Comparison of ENCODE assay signal across 10 cellular contexts in the genomic region with DNA sequence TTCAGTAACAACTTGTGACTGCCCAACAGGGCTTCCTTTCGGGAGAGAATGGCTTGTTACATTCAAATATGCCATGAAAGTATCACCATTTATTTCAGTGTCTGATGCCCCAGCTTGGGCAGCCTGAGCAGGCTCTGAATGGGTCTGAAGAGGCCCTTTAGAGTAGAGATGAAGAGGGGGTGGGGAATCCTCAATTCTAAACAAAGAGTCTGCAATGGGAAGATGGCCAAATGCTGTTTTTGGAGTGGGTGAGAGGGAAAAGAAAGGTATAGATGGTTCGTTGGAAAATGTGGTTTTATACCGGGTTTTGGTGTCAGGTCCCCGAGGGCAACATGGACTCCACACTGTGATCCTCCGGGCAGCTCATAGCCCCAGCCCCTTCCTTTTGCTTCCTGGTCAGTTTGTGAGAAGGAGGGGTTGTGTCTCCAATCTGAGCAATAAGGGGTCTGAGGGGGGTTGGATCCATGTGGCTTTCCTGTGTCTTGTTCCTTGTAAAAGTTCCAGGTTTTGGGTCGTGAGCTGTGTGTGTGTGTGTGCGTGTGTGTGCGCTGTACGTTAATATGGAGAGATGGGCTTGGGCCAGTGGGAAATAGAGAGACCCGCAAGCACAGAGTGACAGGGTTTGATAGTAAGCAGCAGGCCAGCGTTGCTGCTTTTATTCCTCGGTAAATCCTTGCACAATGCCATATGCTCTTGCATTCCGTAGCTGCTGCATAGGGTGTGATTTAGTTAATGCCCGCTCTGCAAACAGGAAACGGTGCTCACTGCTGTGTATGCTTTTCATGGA.
A peak's percentile ranks its signal among the peaks of the same experiment; 100 is the strongest.
DNase-seq lines count a peak whose midpoint lies in the region; ATAC-seq, FAIRE-seq and TF ChIP-seq lines count a peak whose summit lies in the region.
"Had no signal": no experiment of that assay in that cellular context is flagged by ENCODE, and none has a peak within 500 bp of the region (broad histone marks: within the 10 kb centered on the region; RNA-seq: fewer than 3 reads in every experiment).

No MANE protein-coding gene starts in this region.

- peaks cover 55% of the 10 kb centered on the region for H4K20me1 ChIP-seq in HepG2 (ENCODE audit: insufficient read depth, low read length)

- TF ChIP-seq EP300 in HepG2 (IDR thresholded peaks at IDR 0.05; ENCODE audit: low read depth in 2 of 2, low read length in 2 of 2) (no peak), HepG2 (CRISPR knock-in tag; IDR thresholded peaks at IDR 0.05; ENCODE audit: borderline replicate concordance) (no peak)

- no peak for TF ChIP-seq RAD21 in HepG2 (CRISPR knock-in tag; IDR thresholded peaks at IDR 0.05)

- POLR2A ChIA-PET in HepG2 (lab: Yijun Ruan, JAX) = interaction anchor here (0.8 to 2.3 kb wide), 3 partner anchors 15 to 51 kb away, joined by 3 to 14 read pairs (median 3); no protein-coding TSS in a partner anchor

- peak; percentile 34 for FAIRE-seq in HepG2 (lab: Jason Lieb, UNC)

- H3K4me1 ChIP-seq in HepG2 (ENCODE audit: insufficient read depth, low read length) (peaks cover 76% of the 10 kb centered on the region), vagina (peaks cover 80% of the 10 kb centered on the region), prostate gland (replicated peaks) (peaks cover 6% of the 10 kb centered on the region)

- intact Hi-C loops in Right ventricle myocardium superior (cut with DNase I) (loop anchor here (10.0 kb wide), 1 partner anchor 104 kb away; a partner anchor contains a TSS), cardiac septum (cut with DNase I) (no loop called here), HepG2 (cut with micrococcal nuclease; ENCODE audit: unreplicated experiment) (no loop called here), vagina (cut with DNase I) (no loop called here), prostate gland (cut with DNase I) (no loop called here)

- H3K9ac ChIP-seq in HepG2 (ENCODE audit: insufficient read depth, low read depth, low read length) = peak overlapping the region; percentile 31

- no peak for TF ChIP-seq POLR2A in HepG2 (IDR thresholded peaks at IDR 0.05; ENCODE audit: insufficient read depth in 1 of 2, low read depth in 2 of 2, low read length in 2 of 2)
- TF ChIP-seq POLR2A in vagina (IDR thresholded peaks at IDR 0.05) = no peak
- no peak for TF ChIP-seq POLR2A in prostate gland (IDR thresholded peaks at IDR 0.05)

- WGBS in HepG2 (ENCODE audit: low lambda C conversion rate) = 30% methylated on average over 15 of the region's 15 CpGs
- 27% methylated on average over 15 of the region's 15 CpGs for WGBS in prostate gland

- BruUV-seq in HepG2 (replicated peaks; lab: Mats Ljungman, UMichigan) = no TSS peak

- H3K27ac ChIP-seq in brain microvascular endothelial cell = peak overlapping the region; percentile 72
- H3K27ac ChIP-seq in HepG2 (ENCODE audit: extremely low read length, insufficient read depth, low read length) = peak overlapping the region; percentile 60
- peak overlapping the region; percentile 34 for H3K27ac ChIP-seq in vagina
- no peak overlapping the region for H3K27ac ChIP-seq in prostate gland

- no peak for TF ChIP-seq CTCF in brain microvascular endothelial cell (IDR thresholded peaks at IDR 0.05; ENCODE audit: low read depth, low read length, missing control alignments)
- no peak for TF ChIP-seq CTCF in HepG2 (CRISPR knock-in tag; IDR thresholded peaks at IDR 0.05)
- no peak for TF ChIP-seq CTCF in vagina (IDR thresholded peaks at IDR 0.05)
- TF ChIP-seq CTCF in prostate gland (IDR thresholded peaks at IDR 0.05) = no peak

- H3K9me3 ChIP-seq in HepG2 (ENCODE audit: low read length) = no peaks in the 10 kb centered on the region
- no peaks in the 10 kb centered on the region for H3K9me3 ChIP-seq in vagina
- no peaks in the 10 kb centered on the region for H3K9me3 ChIP-seq in prostate gland

- H3K36me3 ChIP-seq in brain microvascular endothelial cell (replicated peaks) (no peaks in the 10 kb centered on the region), HepG2 (replicated peaks in 1 of 2; ENCODE audit: control insufficient read depth in 1 of 2, insufficient read depth in 2 of 2, low read length in 2 of 2) (peaks cover 0 to 33% of the 10 kb centered on the region in 2 experiments), vagina (no peaks in the 10 kb centered on the region), prostate gland (no peaks in the 10 kb centered on the region)

- peaks cover 95% of the 10 kb centered on the region for H3K79me2 ChIP-seq in HepG2 (ENCODE audit: insufficient read depth, low read length)

- H3K27me3 ChIP-seq in brain microvascular endothelial cell (replicated peaks) (no peaks in the 10 kb centered on the region), HepG2 (ENCODE audit: control insufficient read depth in 1 of 2, insufficient read depth in 2 of 2, low read length in 2 of 2) (no peaks in the 10 kb centered on the region), vagina (no peaks in the 10 kb centered on the region), prostate gland (replicated peaks; ENCODE audit: insufficient read depth) (no peaks in the 10 kb centered on the region)

- ATAC-seq in Right ventricle myocardium superior (ENCODE audit: poor library complexity) (peak; percentile 41), HepG2 (peak; percentile 79), GM21825 (IDR thresholded peaks at IDR 0.05; ENCODE audit: unreplicated experiment) (no peak)

- no peak overlapping the region for H2AFZ ChIP-seq in HepG2 (ENCODE audit: low read length)

- CTCF ChIA-PET in HepG2 (lab: Yijun Ruan, JAX; ENCODE audit: low intra/inter-chr PET ratio, low total read pairs) = no interaction called here

- H3K4me3 ChIP-seq in brain microvascular endothelial cell (ENCODE audit: low read depth, low read length) (no peak overlapping the region), HepG2 (replicated peaks in 1 of 3; ENCODE audit: insufficient read depth in 1 of 3, low read depth in 2 of 3, low read length in 3 of 3) (peak overlapping the region; percentile 18 to 51 (median 41)), vagina (peak overlapping the region in 1 of 2 donors; percentile 30), prostate gland (no peak overlapping the region)

- in situ Hi-C loops in brain microvascular endothelial cell (cut with HindIII; ENCODE audit: low pct_ligation_motif_present, low sequenced_read_pairs) (no loop called here), HepG2 (cut with HindIII; ENCODE audit: extremely low pct_ligation_motif_present, low pct_unique_long_range_greater_than_20kb) (no loop called here)

- DNase-seq in Right ventricle myocardium superior (no peak), cardiac septum (ENCODE audit: low spot score) (no peak), brain microvascular endothelial cell (peak; percentile 58), HepG2 (ENCODE audit: low spot score) (peak; percentile 67), vagina (ENCODE audit: extremely low spot score in 2 of 2) (no peak), prostate gland (ENCODE audit: low spot score) (no peak), T-helper 1 cell (no peak)
- DNase-seq: activated B cell treated with CpG ODN at 0.5 μM for 24 hours; CD4-positive, CD25-positive, alpha-beta regulatory T cell had no signal

- H3K4me2 ChIP-seq in HepG2 (ENCODE audit: low read depth, low read length) = peak overlapping the region; percentile 84

TF ChIP-seq in HepG2, 621 proteins besides CTCF, POLR2A, EP300 and RAD21 (continues in another document):
- TF ChIP-seq SP5 (CRISPR knock-in tag; IDR thresholded peaks at IDR 0.05; ENCODE audit: borderline replicate concordance, low read depth) (no peak), SOX5 (CRISPR knock-in tag; IDR thresholded peaks at IDR 0.05; ENCODE audit: borderline replicate concordance) (no peak), NCOA5 (CRISPR knock-in tag; IDR thresholded peaks at IDR 0.05) (no peak), KDM1A (CRISPR knock-in tag; IDR thresholded peaks at IDR 0.05) (no peak), ZNF446 (CRISPR knock-in tag; IDR thresholded peaks at IDR 0.05) (no peak), CEBPG (CRISPR knock-in tag; IDR thresholded peaks at IDR 0.05) (peak; percentile 69; the same call in 1 of the 2 replicates), RARG (CRISPR knock-in tag; IDR thresholded peaks at IDR 0.05; ENCODE audit: low read depth) (no peak), CBX5 (CRISPR knock-in tag; IDR thresholded peaks at IDR 0.05; ENCODE audit: borderline replicate concordance) (no peak), YEATS2 (CRISPR knock-in tag; IDR thresholded peaks at IDR 0.05; ENCODE audit: borderline replicate concordance) (no peak), FOXA3 (CRISPR knock-in tag; IDR thresholded peaks at IDR 0.05) (peak; percentile 27; the same call in 1 of the 2 replicates), JUND (CRISPR knock-in tag; IDR thresholded peaks at IDR 0.05) (no peak), ZNF530 (CRISPR knock-in tag; IDR thresholded peaks at IDR 0.05; ENCODE audit: low read depth) (no peak), ATF1 (CRISPR knock-in tag; IDR thresholded peaks at IDR 0.05) (no peak), KLF11 (CRISPR knock-in tag; IDR thresholded peaks at IDR 0.05) (no peak), ZNF724P (CRISPR knock-in tag; IDR thresholded peaks at IDR 0.05; ENCODE audit: borderline replicate concordance) (no peak)
- TF ChIP-seq, protein P1, sequence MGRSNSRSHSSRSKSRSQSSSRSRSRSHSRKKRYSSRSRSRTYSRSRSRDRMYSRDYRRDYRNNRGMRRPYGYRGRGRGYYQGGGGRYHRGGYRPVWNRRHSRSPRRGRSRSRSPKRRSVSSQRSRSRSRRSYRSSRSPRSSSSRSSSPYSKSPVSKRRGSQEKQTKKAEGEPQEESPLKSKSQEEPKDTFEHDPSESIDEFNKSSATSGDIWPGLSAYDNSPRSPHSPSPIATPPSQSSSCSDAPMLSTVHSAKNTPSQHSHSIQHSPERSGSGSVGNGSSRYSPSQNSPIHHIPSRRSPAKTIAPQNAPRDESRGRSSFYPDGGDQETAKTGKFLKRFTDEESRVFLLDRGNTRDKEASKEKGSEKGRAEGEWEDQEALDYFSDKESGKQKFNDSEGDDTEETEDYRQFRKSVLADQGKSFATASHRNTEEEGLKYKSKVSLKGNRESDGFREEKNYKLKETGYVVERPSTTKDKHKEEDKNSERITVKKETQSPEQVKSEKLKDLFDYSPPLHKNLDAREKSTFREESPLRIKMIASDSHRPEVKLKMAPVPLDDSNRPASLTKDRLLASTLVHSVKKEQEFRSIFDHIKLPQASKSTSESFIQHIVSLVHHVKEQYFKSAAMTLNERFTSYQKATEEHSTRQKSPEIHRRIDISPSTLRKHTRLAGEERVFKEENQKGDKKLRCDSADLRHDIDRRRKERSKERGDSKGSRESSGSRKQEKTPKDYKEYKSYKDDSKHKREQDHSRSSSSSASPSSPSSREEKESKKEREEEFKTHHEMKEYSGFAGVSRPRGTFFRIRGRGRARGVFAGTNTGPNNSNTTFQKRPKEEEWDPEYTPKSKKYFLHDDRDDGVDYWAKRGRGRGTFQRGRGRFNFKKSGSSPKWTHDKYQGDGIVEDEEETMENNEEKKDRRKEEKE (IDR thresholded peaks at IDR 0.05) = no peak
- TF ChIP-seq, protein P2, sequence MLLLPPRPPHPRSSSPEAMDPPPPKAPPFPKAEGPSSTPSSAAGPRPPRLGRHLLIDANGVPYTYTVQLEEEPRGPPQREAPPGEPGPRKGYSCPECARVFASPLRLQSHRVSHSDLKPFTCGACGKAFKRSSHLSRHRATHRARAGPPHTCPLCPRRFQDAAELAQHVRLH (CRISPR knock-in tag; IDR thresholded peaks at IDR 0.05; ENCODE audit: borderline replicate concordance, low read depth) = no peak

Comparison
In these comparisons a context has a peak if more than half of its experiments do, and no peak if none do; other contexts are left out.
1. DNase-seq: peak in brain microvascular endothelial cell (single experiment) and HepG2 (single experiment); none in Right ventricle myocardium superior (single experiment), cardiac septum (single experiment), vagina (0 of 2), prostate gland (single experiment) and T-helper 1 cell (0 of 5).
2. H3K27ac ChIP-seq: peak in brain microvascular endothelial cell (single experiment), HepG2 (single experiment) and vagina (single experiment); none in prostate gland (0 of 2).
3. H3K4me3 ChIP-seq: peak in HepG2 (3 of 3); none in brain microvascular endothelial cell (single experiment) and prostate gland (0 of 2).